Comparison of ENCODE assay signal across 16 cellular contexts in the genomic region with DNA sequence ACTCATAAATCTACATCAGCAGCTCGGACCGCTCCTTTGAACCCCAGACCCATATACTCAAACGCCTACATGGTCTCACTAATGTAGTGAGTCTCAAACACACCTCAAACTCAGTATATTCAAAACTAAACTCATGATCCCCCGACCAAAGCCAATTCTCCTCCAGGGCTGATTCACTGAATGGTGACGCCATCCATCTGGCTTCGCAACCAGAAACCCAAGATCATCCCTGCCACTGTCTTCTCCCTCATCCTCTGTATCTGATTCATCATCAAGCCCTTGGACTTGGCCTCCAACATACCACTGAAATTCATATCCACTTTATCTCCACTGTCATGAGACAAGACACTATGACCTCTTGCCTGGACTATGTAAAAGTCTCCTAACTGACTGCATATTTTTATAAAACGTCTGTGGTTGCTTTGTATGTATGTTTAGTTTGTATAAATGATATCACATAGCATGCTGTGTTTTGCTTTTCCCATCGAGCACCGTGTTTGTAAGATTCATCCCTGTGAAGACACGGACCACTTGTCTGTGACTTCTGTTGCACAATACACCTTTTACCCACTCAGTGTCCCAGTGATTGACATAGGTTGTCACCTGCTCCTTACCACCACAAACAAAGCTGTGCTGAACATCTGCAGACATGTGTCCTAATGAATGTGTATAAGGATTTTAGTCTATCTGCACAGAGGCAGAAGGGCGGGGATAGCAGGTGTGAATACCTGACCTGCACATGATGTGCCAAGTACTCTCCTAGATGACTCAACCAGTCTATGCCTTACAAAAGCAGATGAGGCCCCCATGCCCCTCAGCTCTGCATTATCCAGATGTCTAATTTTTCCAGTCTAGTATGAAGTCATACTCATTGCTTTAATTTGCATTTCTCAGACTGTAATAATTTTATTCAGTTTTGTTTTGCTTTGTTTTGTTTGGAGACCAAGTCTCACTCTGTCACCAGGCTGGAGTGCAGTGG.
DNase-seq lines count a peak whose midpoint lies in the region; ATAC-seq and TF ChIP-seq lines count a peak whose summit lies in the region.
"Had no signal": no experiment of that assay in that cellular context is flagged by ENCODE, and none has a peak within 500 bp of the region (broad histone marks: within the 10 kb centered on the region; RNA-seq: fewer than 3 reads in every experiment).

No MANE protein-coding gene starts in this region.

- no peak overlapping the region for H3K4me3 Mint-ChIP-seq in activated CD8-positive, alpha-beta T cell treated with anti-CD3 and anti-CD28 coated beads for 36 hours
- H3K4me3 Mint-ChIP-seq in activated CD8-positive, alpha-beta T cell treated with anti-CD3 and anti-CD28 coated beads, Interleukin-2, amount 10 ng/mL, durations not matched to agents 7 days and 5 days: no peak overlapping the region
- H3K4me3 Mint-ChIP-seq in T-helper 17 cell: peak overlapping the region; percentile 58
- H3K4me3 Mint-ChIP-seq: GM23338 had no signal

- no peaks in the 10 kb centered on the region for H3K9me3 ChIP-seq in T-helper 17 cell (ENCODE audit: control insufficient read depth, low read length, poor library complexity, severe bottlenecking)

- no peaks in the 10 kb centered on the region for H3K27me3 Mint-ChIP-seq in activated CD8-positive, alpha-beta T cell treated with anti-CD3 and anti-CD28 coated beads for 36 hours
- peaks cover 5% of the 10 kb centered on the region for H3K27me3 Mint-ChIP-seq in activated CD8-positive, alpha-beta T cell treated with anti-CD3 and anti-CD28 coated beads, Interleukin-2, amount 10 ng/mL, durations not matched to agents 7 days and 5 days (ENCODE audit: low read depth)
- peaks cover 76% of the 10 kb centered on the region for H3K27me3 Mint-ChIP-seq in T-helper 17 cell

- no peaks in the 10 kb centered on the region for H3K9me3 Mint-ChIP-seq in activated CD8-positive, alpha-beta T cell treated with anti-CD3 and anti-CD28 coated beads for 36 hours
- no peaks in the 10 kb centered on the region for H3K9me3 Mint-ChIP-seq in activated CD8-positive, alpha-beta T cell treated with anti-CD3 and anti-CD28 coated beads, Interleukin-2, amount 10 ng/mL, durations not matched to agents 7 days and 5 days (ENCODE audit: insufficient read depth)
- H3K9me3 Mint-ChIP-seq: GM23338 had no signal

- no peak for TF ChIP-seq CTCF in activated CD8-positive, alpha-beta T cell treated with anti-CD3 and anti-CD28 coated beads for 36 hours (IDR thresholded peaks at IDR 0.05)

- CTCF ChIA-PET in activated CD8-positive, alpha-beta T cell treated with anti-CD3 and anti-CD28 coated beads for 36 hours (lab: Charles Lee): interaction anchor here (1.5 to 3.6 kb wide), 3 partner anchors 10 to 237 kb away, joined by 3 to 19 read pairs (median 7); no protein-coding TSS in a partner anchor
- CTCF ChIA-PET in activated CD8-positive, alpha-beta T cell treated with anti-CD3 and anti-CD28 coated beads, Interleukin-2, amount 10 ng/mL, durations not matched to agents 7 days and 5 days (lab: Charles Lee): interaction anchor here (0.6 to 1.1 kb wide), 2 partner anchors 10 to 71 kb away, joined by 3 to 4 read pairs; no protein-coding TSS in a partner anchor

- peak; percentile 22 for DNase-seq in activated CD8-positive, alpha-beta T cell treated with anti-CD3 and anti-CD28 coated beads for 36 hours
- no peak for DNase-seq in activated CD8-positive, alpha-beta T cell treated with anti-CD3 and anti-CD28 coated beads, Interleukin-2, amount 10 ng/mL, durations not matched to agents 7 days and 5 days
- DNase-seq in T-helper 17 cell: no peak
- peak; percentile 90 for DNase-seq in fibroblast of peridontal ligament (ENCODE audit: extremely low read depth)
- no peak for DNase-seq in stimulated activated naive CD8-positive, alpha-beta T cell treated with anti-CD3 and anti-CD28 coated beads, Interleukin-15, Interleukin-2, amounts not matched to agents 100 U/mL and 50 U/mL, for 24 hours
- no peak for DNase-seq in iPS-NIHi7 (ENCODE audit: extremely low spot score)
- no peak for DNase-seq in NK-92 (lab: John Stamatoyannopoulos, UW; ENCODE audit: unreplicated experiment)
- DNase-seq: ACHN; amygdala; DMS53; NCI-H774; SHP77; stimulated activated CD8-positive, alpha-beta memory T cell treated with anti-CD3 and anti-CD28 coated beads, Interleukin-4, amount 100 ng/mL, for 48 hours had no signal

- H3K36me3 Mint-ChIP-seq in activated CD8-positive, alpha-beta T cell treated with anti-CD3 and anti-CD28 coated beads for 36 hours (ENCODE audit: low read depth): no peaks in the 10 kb centered on the region
- H3K36me3 Mint-ChIP-seq in activated CD8-positive, alpha-beta T cell treated with anti-CD3 and anti-CD28 coated beads, Interleukin-2, amount 10 ng/mL, durations not matched to agents 7 days and 5 days (ENCODE audit: low read depth): no peaks in the 10 kb centered on the region
- H3K36me3 Mint-ChIP-seq in T-helper 17 cell (ENCODE audit: low read depth): peaks cover 9% of the 10 kb centered on the region

- no peak overlapping the region for H3K27ac Mint-ChIP-seq in activated CD8-positive, alpha-beta T cell treated with anti-CD3 and anti-CD28 coated beads for 36 hours
- H3K27ac Mint-ChIP-seq in activated CD8-positive, alpha-beta T cell treated with anti-CD3 and anti-CD28 coated beads, Interleukin-2, amount 10 ng/mL, durations not matched to agents 7 days and 5 days: no peak overlapping the region
- H3K27ac Mint-ChIP-seq in T-helper 17 cell: no peak overlapping the region
- H3K27ac Mint-ChIP-seq: GM23338, progenitor cell of endocrine pancreas had no signal

- intact Hi-C loops in activated CD8-positive, alpha-beta T cell treated with anti-CD3 and anti-CD28 coated beads for 36 hours (cut with micrococcal nuclease): no loop called here

- peak; percentile 68 for ATAC-seq in activated CD8-positive, alpha-beta T cell treated with anti-CD3 and anti-CD28 coated beads for 36 hours
- ATAC-seq in activated CD8-positive, alpha-beta T cell treated with anti-CD3 and anti-CD28 coated beads, Interleukin-2, amount 10 ng/mL, durations not matched to agents 7 days and 5 days: no peak
- no peak for ATAC-seq in T-helper 17 cell
- ATAC-seq in stimulated activated naive CD8-positive, alpha-beta T cell treated with anti-CD3 and anti-CD28 coated beads, Interleukin-15, Interleukin-2, amounts not matched to agents 100 U/mL and 50 U/mL, for 24 hours: peak; percentile 67
- no peak for ATAC-seq in HG02852 (IDR thresholded peaks at IDR 0.05; ENCODE audit: unreplicated experiment)
- ATAC-seq: GM23338 had no signal

- POLR2A ChIA-PET in activated CD8-positive, alpha-beta T cell treated with anti-CD3 and anti-CD28 coated beads for 36 hours (lab: Charles Lee): no interaction called here
- POLR2A ChIA-PET in activated CD8-positive, alpha-beta T cell treated with anti-CD3 and anti-CD28 coated beads, Interleukin-2, amount 10 ng/mL, durations not matched to agents 7 days and 5 days (lab: Charles Lee): no interaction called here

- H3K4me1 Mint-ChIP-seq in activated CD8-positive, alpha-beta T cell treated with anti-CD3 and anti-CD28 coated beads for 36 hours (ENCODE audit: low read depth): no peaks in the 10 kb centered on the region
- H3K4me1 Mint-ChIP-seq in activated CD8-positive, alpha-beta T cell treated with anti-CD3 and anti-CD28 coated beads, Interleukin-2, amount 10 ng/mL, durations not matched to agents 7 days and 5 days (ENCODE audit: low read depth): no peaks in the 10 kb centered on the region
- peaks cover 5% of the 10 kb centered on the region for H3K4me1 Mint-ChIP-seq in T-helper 17 cell
- H3K4me1 Mint-ChIP-seq: GM23338 had no signal

Comparison
In these comparisons a context has a peak if more than half of its experiments do, and no peak if none do; other contexts are left out.
1. ATAC-seq: peak in activated CD8-positive, alpha-beta T cell treated with anti-CD3 and anti-CD28 coated beads for 36 hours (single experiment) and stimulated activated naive CD8-positive, alpha-beta T cell treated with anti-CD3 and anti-CD28 coated beads, Interleukin-15, Interleukin-2, amounts not matched to agents 100 U/mL and 50 U/mL, for 24 hours (single experiment); none in activated CD8-positive, alpha-beta T cell treated with anti-CD3 and anti-CD28 coated beads, Interleukin-2, amount 10 ng/mL, durations not matched to agents 7 days and 5 days (single experiment), T-helper 17 cell (single experiment) and HG02852 (single experiment).
2. DNase-seq: peak in activated CD8-positive, alpha-beta T cell treated with anti-CD3 and anti-CD28 coated beads for 36 hours (single experiment) and fibroblast of peridontal ligament (single experiment); none in activated CD8-positive, alpha-beta T cell treated with anti-CD3 and anti-CD28 coated beads, Interleukin-2, amount 10 ng/mL, durations not matched to agents 7 days and 5 days (single experiment), T-helper 17 cell (0 of 3), stimulated activated naive CD8-positive, alpha-beta T cell treated with anti-CD3 and anti-CD28 coated beads, Interleukin-15, Interleukin-2, amounts not matched to agents 100 U/mL and 50 U/mL, for 24 hours (single experiment), iPS-NIHi7 (single experiment) and NK-92 (single experiment).